ENCODE assay signal across 33 cellular contexts in genomic region chr7:18180685-18181084, GRCh38.
"Had no signal": no experiment of that assay in that cellular context is flagged by ENCODE, and none has a peak within 500 bp of the region (broad histone marks: within the 10 kb centered on the region; RNA-seq: fewer than 3 reads in every experiment).

No MANE protein-coding gene starts in this region.

- DNase-seq: activated B cell treated with CpG ODN at 0.5 μM for 24 hours; activated CD4-positive, alpha-beta memory T cell treated with anti-CD3 and anti-CD28 coated beads for 36 hours; activated CD4-positive, alpha-beta T cell treated with anti-CD3 and anti-CD28 coated beads for 48 hours; activated CD8-positive, alpha-beta memory T cell treated with anti-CD3 and anti-CD28 coated beads, Interleukin-2, amount 10 ng/mL, durations not matched to agents 7 days and 5 days; activated CD8-positive, alpha-beta memory T cell treated with anti-CD3 and anti-CD28 coated beads, Interleukin-2, amount 50 U/mL, for 4 hours; activated CD8-positive, alpha-beta T cell treated with anti-CD3 and anti-CD28 coated beads, Interleukin-2, amount 10 ng/mL, durations not matched to agents 7 days and 5 days; activated effector memory CD4-positive, alpha-beta T cell treated with anti-CD3 and anti-CD28 coated beads, Interleukin-2, amount 50 U/mL, for 16 hours; activated naive CD4-positive, alpha-beta T cell treated with anti-CD3 and anti-CD28 coated beads for 36 hours; activated naive CD8-positive, alpha-beta T cell treated with anti-CD3 and anti-CD28 coated beads for 36 hours; activated naive CD8-positive, alpha-beta T cell treated with anti-CD3 and anti-CD28 coated beads, Interleukin-2, amount 50 U/mL, for 24 hours; activated T-cell treated with anti-CD3 and anti-CD28 coated beads, Interleukin-2, amount 50 U/mL, for 1 hour; activated T-cell treated with anti-CD3 and anti-CD28 coated beads, Interleukin-2, amount 50 U/mL, for 48 hours; adrenal gland; amygdala; aorta; body of pancreas; caudate nucleus; cortex of kidney; dermis blood vessel endothelial cell; effector CD4-positive, alpha-beta T cell; effector memory CD8-positive, alpha-beta T cell; esophagus squamous epithelium; foreskin melanocyte; head of caudate nucleus; T-helper 17 cell; T1000; WERI-Rb-1 had no signal

- H3K36me3 Mint-ChIP-seq: activated CD4-positive, alpha-beta memory T cell treated with anti-CD3 and anti-CD28 coated beads for 36 hours; activated CD8-positive, alpha-beta memory T cell treated with anti-CD3 and anti-CD28 coated beads, Interleukin-2, amount 10 ng/mL, durations not matched to agents 7 days and 5 days; activated naive CD8-positive, alpha-beta T cell treated with anti-CD3 and anti-CD28 coated beads for 36 hours had no signal

- H3K9me3 Mint-ChIP-seq: activated CD4-positive, alpha-beta memory T cell treated with anti-CD3 and anti-CD28 coated beads for 36 hours; activated naive CD4-positive, alpha-beta T cell treated with anti-CD3 and anti-CD28 coated beads for 36 hours; activated naive CD4-positive, alpha-beta T cell treated with anti-CD3 and anti-CD28 coated beads, Interleukin-2, amount 50 U/mL, for 24 hours; activated naive CD8-positive, alpha-beta T cell treated with anti-CD3 and anti-CD28 coated beads for 36 hours; activated naive CD8-positive, alpha-beta T cell treated with anti-CD3 and anti-CD28 coated beads, Interleukin-2, amount 50 U/mL, for 24 hours; activated T-helper 1 cell treated with anti-CD3 and anti-CD28 coated beads, Interleukin-12 subunit alpha, Interleukin-12 subunit beta, Interleukin-2, Interleukin-4 antibody, amounts not matched to agents 30 ng/mL and 10 ng/mL and 1 ng/mL, durations not matched to agents 14 hours and 24 hours and 36 hours; activated T-helper 2 cell treated with anti-CD3 and anti-CD28 coated beads, Interferon-gamma antibody, Interleukin-2, Interleukin-4, amounts not matched to agents 10 μg/mL and 5 μg/mL and 100 μg/mL, durations not matched to agents 14 hours and 24 hours and 36 hours; effector memory CD8-positive, alpha-beta T cell; T-helper 2 cell treated with Interferon-gamma antibody and Interleukin-4, amounts not matched to agents 5 μg/mL and 100 μg/mL, for 36 hours had no signal

- H3K27ac Mint-ChIP-seq: activated B cell treated with CpG ODN at 0.5 μM for 24 hours; activated CD4-positive, alpha-beta memory T cell treated with anti-CD3 and anti-CD28 coated beads for 36 hours; activated CD8-positive, alpha-beta memory T cell treated with anti-CD3 and anti-CD28 coated beads, Interleukin-2, amount 10 ng/mL, durations not matched to agents 7 days and 5 days; activated CD8-positive, alpha-beta T cell treated with anti-CD3 and anti-CD28 coated beads, Interleukin-2, amount 10 ng/mL, durations not matched to agents 7 days and 5 days; activated naive CD4-positive, alpha-beta T cell treated with anti-CD3 and anti-CD28 coated beads for 36 hours; activated naive CD8-positive, alpha-beta T cell treated with anti-CD3 and anti-CD28 coated beads for 36 hours; activated naive CD8-positive, alpha-beta T cell treated with anti-CD3 and anti-CD28 coated beads, Interleukin-2, amount 50 U/mL, for 24 hours; activated T-helper 1 cell treated with anti-CD3 and anti-CD28 coated beads, Interleukin-12 subunit alpha, Interleukin-12 subunit beta, Interleukin-2, Interleukin-4 antibody, amounts not matched to agents 30 ng/mL and 10 ng/mL and 1 ng/mL, durations not matched to agents 14 hours and 24 hours and 36 hours; activated T-helper 2 cell treated with anti-CD3 and anti-CD28 coated beads, Interferon-gamma antibody, Interleukin-2, Interleukin-4, amounts not matched to agents 10 μg/mL and 5 μg/mL and 100 μg/mL, durations not matched to agents 14 hours and 24 hours and 36 hours; effector memory CD8-positive, alpha-beta T cell; T-helper 17 cell; T-helper 2 cell treated with Interferon-gamma antibody and Interleukin-4, amounts not matched to agents 5 μg/mL and 100 μg/mL, for 36 hours had no signal

- H3K27me3 Mint-ChIP-seq: activated B cell treated with CpG ODN at 0.5 μM for 24 hours had no signal

- H3K4me1 Mint-ChIP-seq: activated naive CD4-positive, alpha-beta T cell treated with anti-CD3 and anti-CD28 coated beads, Interleukin-2, amount 50 U/mL, for 24 hours had no signal

- H3K4me3 Mint-ChIP-seq: activated B cell treated with CpG ODN at 0.5 μM for 24 hours; activated CD4-positive, alpha-beta memory T cell treated with anti-CD3 and anti-CD28 coated beads for 36 hours; activated CD8-positive, alpha-beta memory T cell treated with anti-CD3 and anti-CD28 coated beads, Interleukin-2, amount 10 ng/mL, durations not matched to agents 7 days and 5 days; activated CD8-positive, alpha-beta T cell treated with anti-CD3 and anti-CD28 coated beads, Interleukin-2, amount 10 ng/mL, durations not matched to agents 7 days and 5 days; activated naive CD4-positive, alpha-beta T cell treated with anti-CD3 and anti-CD28 coated beads for 36 hours; activated naive CD4-positive, alpha-beta T cell treated with anti-CD3 and anti-CD28 coated beads, Interleukin-2, amount 50 U/mL, for 24 hours; activated naive CD8-positive, alpha-beta T cell treated with anti-CD3 and anti-CD28 coated beads for 36 hours; activated naive CD8-positive, alpha-beta T cell treated with anti-CD3 and anti-CD28 coated beads, Interleukin-2, amount 50 U/mL, for 24 hours; activated T-helper 1 cell treated with anti-CD3 and anti-CD28 coated beads, Interleukin-12 subunit alpha, Interleukin-12 subunit beta, Interleukin-2, Interleukin-4 antibody, amounts not matched to agents 30 ng/mL and 10 ng/mL and 1 ng/mL, durations not matched to agents 14 hours and 24 hours and 36 hours; effector memory CD8-positive, alpha-beta T cell; T-helper 17 cell; T-helper 2 cell treated with Interferon-gamma antibody and Interleukin-4, amounts not matched to agents 5 μg/mL and 100 μg/mL, for 36 hours had no signal

- ATAC-seq: activated CD4-positive, CD25-positive, alpha-beta regulatory T cell treated with anti-CD3 and anti-CD28 coated beads, Interleukin-2, amount 50 U/mL, for 24 hours; activated CD8-positive, alpha-beta memory T cell treated with anti-CD3 and anti-CD28 coated beads, Interleukin-2, amount 10 ng/mL, durations not matched to agents 7 days and 5 days; activated CD8-positive, alpha-beta T cell treated with anti-CD3 and anti-CD28 coated beads, Interleukin-2, amount 10 ng/mL, durations not matched to agents 7 days and 5 days; activated naive CD8-positive, alpha-beta T cell treated with anti-CD3 and anti-CD28 coated beads, Interleukin-2, amount 50 U/mL, for 24 hours; body of pancreas; effector memory CD8-positive, alpha-beta T cell; gastroesophageal sphincter; T-helper 17 cell had no signal
